In the genomic region with DNA sequence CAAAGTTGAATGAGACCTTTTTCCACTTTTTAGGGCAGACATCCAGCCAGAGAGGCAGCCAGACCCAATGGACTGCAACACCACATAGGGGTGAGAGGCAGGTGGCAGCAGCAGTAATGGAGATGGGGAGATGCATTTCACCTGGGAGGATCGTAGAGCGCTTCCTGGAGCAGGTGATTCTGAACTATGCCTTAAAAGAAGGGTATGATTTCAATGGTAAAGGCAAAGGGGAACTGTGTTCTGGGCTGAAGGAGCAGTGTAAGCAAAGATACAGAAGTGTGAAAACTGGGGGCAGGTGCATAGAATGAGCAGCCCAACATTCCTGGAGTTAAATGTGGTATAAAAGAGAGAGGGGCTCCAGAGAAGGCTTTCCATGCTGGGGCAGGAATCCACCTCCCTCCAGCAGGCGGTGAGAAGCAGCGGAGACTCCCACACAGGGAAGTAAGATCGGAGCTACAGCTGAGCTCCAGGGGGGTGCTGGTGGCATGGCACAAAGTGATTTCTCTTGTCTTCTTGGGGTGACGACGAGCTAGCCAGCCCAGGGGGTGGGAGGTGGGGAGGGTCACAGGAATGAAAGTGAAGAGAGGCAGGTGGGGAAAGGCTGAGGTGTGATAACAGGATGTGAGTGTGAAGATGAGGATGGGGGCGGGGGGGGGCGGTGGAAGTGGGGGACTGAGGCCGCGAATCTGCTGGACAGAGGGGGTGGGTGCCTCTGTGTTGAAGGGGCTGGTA, we compare ENCODE assay signal across 20 cellular contexts. TPM values are rescaled to one million over a fixed set of nuclear protein-coding genes. Genes with fewer than 3 reads are reported as not detected.
DNase-seq lines count a peak whose midpoint lies in the region; ATAC-seq lines count a peak whose summit lies in the region.
"Had no signal": no experiment of that assay in that cellular context is flagged by ENCODE, and none has a peak within 500 bp of the region (broad histone marks: within the 10 kb centered on the region; RNA-seq: fewer than 3 reads in every experiment).

No MANE protein-coding gene starts in this region.

- H3K27ac ChIP-seq in CD4-positive, CD25-positive, alpha-beta regulatory T cell (ENCODE audit: insufficient read depth, low read length, poor library complexity, severe bottlenecking), result no peak overlapping the region
- H3K27ac ChIP-seq in mesendoderm (ENCODE audit: low read depth, low read length), result peak overlapping the region; percentile 59
- H3K27ac ChIP-seq: PC-9 had no signal

- H3K9me3 ChIP-seq in CD4-positive, CD25-positive, alpha-beta regulatory T cell (ENCODE audit: control insufficient read depth in 2 of 2, low read length in 2 of 2), result no peaks in the 10 kb centered on the region
- peaks cover 3% of the 10 kb centered on the region for H3K9me3 ChIP-seq in MG63
- H3K9me3 ChIP-seq: BE2C had no signal

- H3K56ac ChIP-seq in mesendoderm (ENCODE audit: low read length), result peak overlapping the region; percentile 71

- peak overlapping the region; percentile 70 for H3K4ac ChIP-seq in mesendoderm (ENCODE audit: low read depth, low read length)

- H3K36me3 ChIP-seq in CD4-positive, CD25-positive, alpha-beta regulatory T cell (ENCODE audit: control insufficient read depth, insufficient read depth, low read length), result no peaks in the 10 kb centered on the region
- no peaks in the 10 kb centered on the region for H3K36me3 ChIP-seq in mesendoderm (ENCODE audit: control insufficient read depth, insufficient read depth, low read length)
- H3K36me3 ChIP-seq in MG63, result no peaks in the 10 kb centered on the region
- H3K36me3 ChIP-seq: BE2C had no signal

- no peak for ATAC-seq in CD4-positive, CD25-positive, alpha-beta regulatory T cell (ENCODE audit: low read depth in 2 of 2)
- ATAC-seq in activated T-helper 17 cell treated with anti-CD3 and anti-CD28 coated beads, Interleukin-2, amount 50 U/mL, for 72 hours (replicated peaks), result no peak

- H2BK15ac ChIP-seq in mesendoderm (replicated peaks; ENCODE audit: low read depth), result no peak overlapping the region

- H3K36me3 Mint-ChIP-seq in CD4-positive, CD25-positive, alpha-beta regulatory T cell, result no peaks in the 10 kb centered on the region
- H3K36me3 Mint-ChIP-seq in IgD-negative memory B cell, result no peaks in the 10 kb centered on the region
- no peaks in the 10 kb centered on the region for H3K36me3 Mint-ChIP-seq in activated T-helper 17 cell treated with anti-CD3 and anti-CD28 coated beads, Interleukin-2, amount 50 U/mL, for 72 hours (ENCODE audit: low read depth)

- peak overlapping the region in 3 of 4 donors; percentile 4 to 92 (median 16) for H3K4me3 Mint-ChIP-seq in CD4-positive, CD25-positive, alpha-beta regulatory T cell
- H3K4me3 Mint-ChIP-seq in IgD-negative memory B cell, result peak overlapping the region in 3 of 4 donors; percentile 3 to 87 (median 74)
- no peak overlapping the region for H3K4me3 Mint-ChIP-seq in activated T-helper 17 cell treated with anti-CD3 and anti-CD28 coated beads, Interleukin-2, amount 50 U/mL, for 72 hours

- no peak for DNase-seq in CD4-positive, CD25-positive, alpha-beta regulatory T cell
- DNase-seq in mesendoderm (peak; percentile 29), nucleus accumbens (lab: John Stamatoyannopoulos, UW) (no peak), AG08395 (ENCODE audit: low spot score) (no peak), MG63 (no peak)
- DNase-seq in stimulated activated CD4-positive, alpha-beta T cell treated with anti-CD3 and anti-CD28 coated beads, Interleukin-4, amount 100 ng/mL, for 24 hours, result no peak
- DNase-seq: BE2C, KBM-7, NCI-H1105, NCI-H146, NCI-H2029, NCI-H226, NCI-H510A treated with DMSO at 0.1 percent for 48 hours, NCI-H774, RPMI8226, SHP77 had no signal

- H3K4me1 Mint-ChIP-seq in CD4-positive, CD25-positive, alpha-beta regulatory T cell, result peaks cover 0 to 28% (median 12%) of the 10 kb centered on the region in 4 donors
- peaks cover 20 to 24% (median 24%) of the 10 kb centered on the region in 3 donors for H3K4me1 Mint-ChIP-seq in IgD-negative memory B cell
- H3K4me1 Mint-ChIP-seq in activated T-helper 17 cell treated with anti-CD3 and anti-CD28 coated beads, Interleukin-2, amount 50 U/mL, for 72 hours, result no peaks in the 10 kb centered on the region

- H4K8ac ChIP-seq in mesendoderm (ENCODE audit: low read depth, low read length), result no peak overlapping the region

- H3K79me2 ChIP-seq in mesendoderm (ENCODE audit: control insufficient read depth, insufficient read depth, low read length), result no peaks in the 10 kb centered on the region

- H3K18ac ChIP-seq in mesendoderm (ENCODE audit: low read length), result peak overlapping the region; percentile 91

- no peak overlapping the region for H2BK120ac ChIP-seq in mesendoderm (ENCODE audit: low read depth, low read length)

- H3K79me1 ChIP-seq in mesendoderm (ENCODE audit: low read length), result no peaks in the 10 kb centered on the region

- WGBS in mesendoderm (ENCODE audit: extremely low coverage, insufficient coverage, low lambda C conversion rate), result no CpG with 5 or more reads among the region's 11 CpGs

- peak overlapping the region; percentile 1 for H2AK5ac ChIP-seq in mesendoderm (ENCODE audit: low read length)

- H3K9me3 Mint-ChIP-seq in CD4-positive, CD25-positive, alpha-beta regulatory T cell, result no peaks in the 10 kb centered on the region
- no peaks in the 10 kb centered on the region for H3K9me3 Mint-ChIP-seq in IgD-negative memory B cell
- H3K9me3 Mint-ChIP-seq in activated T-helper 17 cell treated with anti-CD3 and anti-CD28 coated beads, Interleukin-2, amount 50 U/mL, for 72 hours, result no peaks in the 10 kb centered on the region

- H2BK5ac ChIP-seq in mesendoderm (ENCODE audit: low read length), result peak overlapping the region; percentile 1

- H3K4me3 ChIP-seq in CD4-positive, CD25-positive, alpha-beta regulatory T cell (ENCODE audit: low read depth, low read length), result no peak overlapping the region
- H3K4me3 ChIP-seq in mesendoderm (ENCODE audit: low read length) (no peak overlapping the region), MG63 (no peak overlapping the region)
- H3K4me3 ChIP-seq: PC-9 had no signal

- H3K27me3 Mint-ChIP-seq in CD4-positive, CD25-positive, alpha-beta regulatory T cell, result no peaks in the 10 kb centered on the region
- no peaks in the 10 kb centered on the region for H3K27me3 Mint-ChIP-seq in IgD-negative memory B cell
- no peaks in the 10 kb centered on the region for H3K27me3 Mint-ChIP-seq in activated T-helper 17 cell treated with anti-CD3 and anti-CD28 coated beads, Interleukin-2, amount 50 U/mL, for 72 hours

- no peak overlapping the region for H3K4me2 ChIP-seq in mesendoderm (ENCODE audit: low read length)
- H3K4me2 ChIP-seq: PC-9 had no signal

- H3K4me1 ChIP-seq in CD4-positive, CD25-positive, alpha-beta regulatory T cell (ENCODE audit: control insufficient read depth, insufficient read depth, low read length, poor library complexity, severe bottlenecking), result peaks cover 14% of the 10 kb centered on the region
- H3K4me1 ChIP-seq in mesendoderm (ENCODE audit: control insufficient read depth, low read depth, low read length), result peaks cover 7% of the 10 kb centered on the region

- no peak overlapping the region for H3K23ac ChIP-seq in mesendoderm (ENCODE audit: low read length)

- peak overlapping the region; percentile 1 for H3K9ac ChIP-seq in mesendoderm (ENCODE audit: low read length)

- H3K27me3 ChIP-seq in CD4-positive, CD25-positive, alpha-beta regulatory T cell (ENCODE audit: control insufficient read depth, insufficient read depth, low read length), result no peaks in the 10 kb centered on the region
- no peaks in the 10 kb centered on the region for H3K27me3 ChIP-seq in mesendoderm (ENCODE audit: insufficient read depth, low read length, poor library complexity)
- H3K27me3 ChIP-seq in MG63, result no peaks in the 10 kb centered on the region
- H3K27me3 ChIP-seq: BE2C had no signal

- H3K27ac Mint-ChIP-seq in CD4-positive, CD25-positive, alpha-beta regulatory T cell, result peak overlapping the region in 1 of 3 donors; percentile 70
- H3K27ac Mint-ChIP-seq in IgD-negative memory B cell, result peak overlapping the region; percentile 7 to 34 (median 34)
- peak overlapping the region; percentile 2 for H3K27ac Mint-ChIP-seq in activated T-helper 17 cell treated with anti-CD3 and anti-CD28 coated beads, Interleukin-2, amount 50 U/mL, for 72 hours

- no peak overlapping the region for H4K5ac ChIP-seq in mesendoderm (ENCODE audit: low read length)

RNA-seq across cellular contexts. Expression of a gene that starts 4.3 kb away (rescaled TPM):
- not detected for total RNA-seq in CD4-positive, CD25-positive, alpha-beta regulatory T cell
- under 1 TPM in 3 of 4 donors, not detected in 1; 0.41 to 0.76 (median 0.50) TPM for polyA plus RNA-seq in CD4-positive, CD25-positive, alpha-beta regulatory T cell
- polyA plus RNA-seq in IgD-negative memory B cell, result 4.5 TPM
- total RNA-seq in activated T-helper 17 cell treated with anti-CD3 and anti-CD28 coated beads, Interleukin-2, amount 50 U/mL, for 72 hours, result 1 to 10 TPM in 1 of 2 donors, under 1 TPM in 1; 0.48 to 1.2 TPM
- 1.5 TPM for polyA plus RNA-seq in mesendoderm (2013, experiment 1 of 2)
- polyA plus RNA-seq in mesendoderm (2013, experiment 2 of 2), result 1.2 TPM
- 0.20 and 1.9 TPM in 2 replicates for total RNA-seq in MG63 (2014; rRNA removed; shearing (Covaris generic); ENCODE audit: low replicate concordance)
- total RNA-seq: A172 had no signal

RNA-seq across cellular contexts. Expression of a gene that starts 29.9 kb away (rescaled TPM):
- 56.0 TPM for total RNA-seq in CD4-positive, CD25-positive, alpha-beta regulatory T cell
- 10 to 100 TPM; 29.8 to 50.6 (median 45.2) TPM for polyA plus RNA-seq in CD4-positive, CD25-positive, alpha-beta regulatory T cell
- polyA plus RNA-seq in IgD-negative memory B cell, result 74.7 TPM
- 10 to 100 TPM; 37.6 to 83.4 TPM for total RNA-seq in activated T-helper 17 cell treated with anti-CD3 and anti-CD28 coated beads, Interleukin-2, amount 50 U/mL, for 72 hours
- 40.6 TPM for polyA plus RNA-seq in mesendoderm (2013, experiment 1 of 2)
- polyA plus RNA-seq in mesendoderm (2013, experiment 2 of 2), result 40.6 TPM
- total RNA-seq in MG63 (2014; rRNA removed; shearing (Covaris generic); ENCODE audit: low replicate concordance), result 60.5 and 99.6 TPM in 2 replicates
